ENCODE assay signal across 8 cellular contexts in genomic region chr5:16464664-16465543, GRCh38. TPM values are rescaled to one million over a fixed set of nuclear protein-coding genes. Genes with fewer than 3 reads are reported as not detected.
DNase-seq lines count a peak whose midpoint lies in the region; ATAC-seq, FAIRE-seq and TF ChIP-seq lines count a peak whose summit lies in the region.

No MANE protein-coding gene starts in this region.

- peak; percentile 10 for DNase-seq in activated CD4-positive, alpha-beta T cell treated with anti-CD3 and anti-CD28 coated beads for 1 hour
- no peak for DNase-seq in activated CD4-positive, alpha-beta T cell treated with anti-CD3 and anti-CD28 coated beads, Interleukin-2, amount 50 U/mL, for 1 hour
- DNase-seq in fibroblast of villous mesenchyme (ENCODE audit: low read depth), result no peak
- no peak for DNase-seq in omental fat pad (ENCODE audit: low spot score)
- DNase-seq in frontal cortex (ENCODE audit: low spot score in 2 of 2), result no peak
- DNase-seq in NCI-H187 treated with DMSO at 0.1 percent for 48 hours (lab: John Stamatoyannopoulos, UW), result no peak

- peak overlapping the region; percentile 95 for H3K4me3 ChIP-seq in fibroblast of villous mesenchyme (ENCODE audit: low read depth, low read length)

- TF ChIP-seq CTCF in VCaP (conservative IDR thresholded peaks at IDR 0.05) (no peak), fibroblast of villous mesenchyme (IDR thresholded peaks at IDR 0.05; ENCODE audit: insufficient read depth, low read depth, low read length) (no peak), omental fat pad (IDR thresholded peaks at IDR 0.05) (no peak)

- no peak for FAIRE-seq in frontal cortex (lab: Jason Lieb, UNC)

- ATAC-seq in omental fat pad (ENCODE audit: low FRiP score) (peak; percentile 15), HG02981 (IDR thresholded peaks at IDR 0.05; ENCODE audit: unreplicated experiment) (no peak)

- H3K27ac ChIP-seq in VCaP, result peak overlapping the region; percentile 87

RNA-seq across cellular contexts. Expression of gene ZNF622, which starts 0.7 kb away (rescaled TPM):
- total RNA-seq in fibroblast of villous mesenchyme (44.0 and 47.4 TPM in 2 replicates), omental fat pad (10 to 100 TPM; 20.6 to 40.7 (median 25.9) TPM), frontal cortex (32.6 TPM)
